In genomic region chr4:2486981-2487380, GRCh38 we compare ENCODE assay signal across 15 cellular contexts. TPM values are rescaled to one million over a fixed set of nuclear protein-coding genes. Genes with fewer than 3 reads are reported as not detected.
DNase-seq lines count a peak whose midpoint lies in the region; ATAC-seq and TF ChIP-seq lines count a peak whose summit lies in the region.
"Had no signal": no experiment of that assay in that cellular context is flagged by ENCODE, and none has a peak within 500 bp of the region (broad histone marks: within the 10 kb centered on the region; RNA-seq: fewer than 3 reads in every experiment).

No MANE protein-coding gene starts in this region.

- H3K36me3 ChIP-seq in BLaER1, result peaks cover 75% of the 10 kb centered on the region

- peaks cover 68% of the 10 kb centered on the region for H3K4me1 Mint-ChIP-seq in CD4-positive, alpha-beta T cell (ENCODE audit: low read depth)
- H3K4me1 Mint-ChIP-seq in activated naive CD8-positive, alpha-beta T cell (ENCODE audit: low read depth), result peaks cover 65% of the 10 kb centered on the region
- H3K4me1 Mint-ChIP-seq in naive thymus-derived CD8-positive, alpha-beta T cell, result peaks cover 43 to 85% (median 76%) of the 10 kb centered on the region in 4 donors

- POLR2A ChIA-PET in CD4-positive, alpha-beta T cell (lab: Charles Lee), result interaction anchor here (2.8 kb wide), 1 partner anchor 18 kb away, joined by 12 read pairs; the partner anchor contains the start of gene RNF4
- POLR2A ChIA-PET in naive thymus-derived CD8-positive, alpha-beta T cell (lab: Charles Lee), result interaction anchor here (5.9 kb wide), 1 partner anchor 18 kb away, joined by 46 read pairs; the partner anchor contains the start of gene RNF4

- intact Hi-C loops in CD4-positive, alpha-beta T cell (cut with DNase I, micrococcal nuclease), result no loop called here

- peaks cover 62% of the 10 kb centered on the region for H3K4me1 ChIP-seq in BLaER1

- H3K9ac ChIP-seq in BLaER1, result 0 out of 2 replicates have a peak overlapping the region, but pooled peaks have one; percentile 12

- no peak overlapping the region for H3K27ac ChIP-seq in BLaER1
- no peak overlapping the region for H3K27ac ChIP-seq in CD4-positive, alpha-beta T cell (ENCODE audit: low read depth, low read length)
- H3K27ac ChIP-seq: testis had no signal

- in situ Hi-C loops in KBM-7 (cut with MboI; ENCODE audit: low pct_unique_long_range_greater_than_20kb, low sequenced_read_pairs), result no loop called here

- H3K27me3 ChIP-seq in BLaER1, result no peaks in the 10 kb centered on the region
- H3K27me3 ChIP-seq in CD4-positive, alpha-beta T cell (ENCODE audit: control insufficient read depth, insufficient read depth, low read length), result no peaks in the 10 kb centered on the region
- H3K27me3 ChIP-seq: testis had no signal

- H3K4me2 ChIP-seq in BLaER1, result peak overlapping the region; percentile 89

- H3K4me3 ChIP-seq in BLaER1, result no peak overlapping the region
- H3K4me3 ChIP-seq: testis had no signal

- peak overlapping the region; percentile 75 for H3K27ac Mint-ChIP-seq in CD4-positive, alpha-beta T cell
- H3K27ac Mint-ChIP-seq in activated naive CD8-positive, alpha-beta T cell, result peak overlapping the region; percentile 61
- H3K27ac Mint-ChIP-seq in naive thymus-derived CD8-positive, alpha-beta T cell, result peak overlapping the region; percentile 44 to 90 (median 81)

- TF ChIP-seq CTCF in CD4-positive, alpha-beta T cell (IDR thresholded peaks at IDR 0.05), result no peak

- no peak for DNase-seq in CD4-positive, alpha-beta T cell
- DNase-seq in naive thymus-derived CD8-positive, alpha-beta T cell, result peak in 1 of 10 donors; percentile 14
- no peak for DNase-seq in SW480 (ENCODE audit: low spot score)
- DNase-seq in KBM-7, result no peak
- no peak for DNase-seq in GM19238 (ENCODE audit: insufficient read length, low spot score)
- DNase-seq: effector CD4-positive, alpha-beta T cell; Karpas-422; NCI-H1105 treated with DMSO at 0.1 percent for 48 hours; NCI-H510A; nucleus accumbens; stimulated activated CD4-positive, alpha-beta T cell treated with anti-CD3 and anti-CD28 coated beads, Interleukin-12 subunit alpha, Interleukin-12 subunit beta, amount 100 ng/mL, for 4 hours; testis had no signal

- H3K27me3 Mint-ChIP-seq in CD4-positive, alpha-beta T cell, result no peaks in the 10 kb centered on the region
- H3K27me3 Mint-ChIP-seq in activated naive CD8-positive, alpha-beta T cell, result no peaks in the 10 kb centered on the region
- H3K27me3 Mint-ChIP-seq in naive thymus-derived CD8-positive, alpha-beta T cell, result no peaks in the 10 kb centered on the region

- CTCF ChIA-PET in CD4-positive, alpha-beta T cell (lab: Charles Lee), result interaction anchor here (1.2 to 3.1 kb wide), 2 partner anchors 16 to 24 kb away, joined by 3 to 9 read pairs; no protein-coding TSS in a partner anchor

- H4K20me1 ChIP-seq in BLaER1, result peaks cover 100% of the 10 kb centered on the region

- peaks cover 41% of the 10 kb centered on the region for H3K36me3 Mint-ChIP-seq in CD4-positive, alpha-beta T cell (ENCODE audit: low read depth)
- H3K36me3 Mint-ChIP-seq in activated naive CD8-positive, alpha-beta T cell, result no peaks in the 10 kb centered on the region
- peaks cover 0 to 37% (median 0%) of the 10 kb centered on the region in 3 donors for H3K36me3 Mint-ChIP-seq in naive thymus-derived CD8-positive, alpha-beta T cell

- H3K4me3 Mint-ChIP-seq in CD4-positive, alpha-beta T cell, result no peak overlapping the region
- H3K4me3 Mint-ChIP-seq in activated naive CD8-positive, alpha-beta T cell, result peak overlapping the region; percentile 35
- H3K4me3 Mint-ChIP-seq in naive thymus-derived CD8-positive, alpha-beta T cell, result peak overlapping the region in 8 of 10 donors; percentile 26 to 86 (median 52)

- no peaks in the 10 kb centered on the region for H3K9me3 ChIP-seq in BLaER1
- H3K9me3 ChIP-seq in CD4-positive, alpha-beta T cell (ENCODE audit: control insufficient read depth, low read length), result no peaks in the 10 kb centered on the region
- H3K9me3 ChIP-seq: testis had no signal

- H3K9me3 Mint-ChIP-seq in CD4-positive, alpha-beta T cell, result no peaks in the 10 kb centered on the region
- H3K9me3 Mint-ChIP-seq in activated naive CD8-positive, alpha-beta T cell (ENCODE audit: low read depth), result no peaks in the 10 kb centered on the region
- no peaks in the 10 kb centered on the region for H3K9me3 Mint-ChIP-seq in naive thymus-derived CD8-positive, alpha-beta T cell

- ATAC-seq in CD4-positive, alpha-beta T cell (ENCODE audit: poor library complexity), result no peak
- no peak for ATAC-seq in naive thymus-derived CD8-positive, alpha-beta T cell
- ATAC-seq: left lobe of liver had no signal

RNA-seq across cellular contexts. Expression of gene RNF4, which starts 18.1 kb away (rescaled TPM):
- total RNA-seq in CD4-positive, alpha-beta T cell, result 100 to 1,000 TPM; 106 to 109 TPM
- total RNA-seq in naive thymus-derived CD8-positive, alpha-beta T cell, result 100 to 1,000 TPM in 1 of 2 experiments, 10 to 100 TPM in 1; 94.2 to 100 TPM
- 10 to 100 TPM; 59.8 to 88.3 (median 73.3) TPM for polyA plus RNA-seq in naive thymus-derived CD8-positive, alpha-beta T cell

RNA-seq across cellular contexts. Expression of gene FAM193A, which starts 49.5 kb away (rescaled TPM):
- 10 to 100 TPM; 28.4 to 30.0 TPM for total RNA-seq in CD4-positive, alpha-beta T cell
- total RNA-seq in naive thymus-derived CD8-positive, alpha-beta T cell, result 10 to 100 TPM; 47.4 to 48.6 TPM
- polyA plus RNA-seq in naive thymus-derived CD8-positive, alpha-beta T cell, result 1 to 10 TPM; 1.5 to 4.3 (median 1.7) TPM
